Comparison of ENCODE assay signal across 14 cellular contexts in the genomic region with DNA sequence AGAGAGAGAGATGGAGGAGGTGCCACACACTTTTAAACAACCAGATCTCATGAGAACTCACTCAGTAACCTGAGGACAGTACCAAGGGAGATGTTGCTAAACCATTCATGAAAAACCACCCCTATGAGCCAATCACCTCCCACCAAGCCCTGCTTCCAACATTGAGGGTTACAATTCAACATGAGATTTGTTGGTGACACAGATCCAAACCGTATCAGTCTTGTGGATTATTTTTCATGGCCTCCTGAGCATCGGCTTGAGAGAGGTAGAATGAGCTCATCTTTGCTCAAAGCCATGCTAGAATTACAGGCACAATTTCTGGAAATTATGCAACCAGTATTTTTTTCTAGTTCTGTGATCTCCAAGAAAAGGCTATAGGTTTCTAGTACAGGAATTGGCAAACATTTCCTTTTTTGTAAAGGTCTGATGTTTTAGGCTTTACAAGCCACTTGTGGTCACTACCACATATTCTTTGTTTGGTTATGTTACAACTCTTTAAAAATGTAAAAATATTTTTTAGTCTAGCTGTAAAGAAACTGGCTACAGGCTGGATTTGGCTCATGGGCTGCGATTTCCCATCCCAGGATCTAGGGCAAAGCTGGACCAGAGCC.
"Had no signal": no experiment of that assay in that cellular context is flagged by ENCODE, and none has a peak within 500 bp of the region (broad histone marks: within the 10 kb centered on the region; RNA-seq: fewer than 3 reads in every experiment).

No MANE protein-coding gene starts in this region.

- H3K4me1 ChIP-seq: esophagus muscularis mucosa, gastroesophageal sphincter, left ventricle myocardium inferior had no signal

- H3K36me3 ChIP-seq: esophagus muscularis mucosa, gastroesophageal sphincter, left ventricle myocardium inferior, ovary had no signal

- H3K4me1 Mint-ChIP-seq: stimulated activated memory B cell treated with anti-CD40 and anti-IgM and Interleukin-4, amounts not matched to agents 10 μg/mL and 1 μg/mL and 100 μg/mL, for 72 hours had no signal

- H3K9me3 ChIP-seq: esophagus muscularis mucosa, gastroesophageal sphincter, left ventricle myocardium inferior, ovary had no signal

- H3K27me3 ChIP-seq: esophagus muscularis mucosa, gastroesophageal sphincter, ovary had no signal

- H3K36me3 Mint-ChIP-seq: activated naive CD4-positive, alpha-beta T cell treated with anti-CD3 and anti-CD28 coated beads, Interleukin-2, amount 50 U/mL, for 24 hours; stimulated activated memory B cell treated with anti-CD40 and anti-IgM and Interleukin-4, amounts not matched to agents 10 μg/mL and 1 μg/mL and 100 μg/mL, for 72 hours had no signal

- H3K4me3 Mint-ChIP-seq: activated naive CD4-positive, alpha-beta T cell treated with anti-CD3 and anti-CD28 coated beads, Interleukin-2, amount 50 U/mL, for 24 hours; stimulated activated memory B cell treated with anti-CD40 and anti-IgM and Interleukin-4, amounts not matched to agents 10 μg/mL and 1 μg/mL and 100 μg/mL, for 72 hours had no signal

- H3K27ac ChIP-seq: dorsolateral prefrontal cortex, esophagus muscularis mucosa, gastroesophageal sphincter, left ventricle myocardium inferior, ovary, skin epidermis had no signal

- H3K9me3 Mint-ChIP-seq: activated naive CD4-positive, alpha-beta T cell treated with anti-CD3 and anti-CD28 coated beads, Interleukin-2, amount 50 U/mL, for 24 hours; stimulated activated memory B cell treated with anti-CD40 and anti-IgM and Interleukin-4, amounts not matched to agents 10 μg/mL and 1 μg/mL and 100 μg/mL, for 72 hours had no signal

- H3K27ac Mint-ChIP-seq: activated naive CD4-positive, alpha-beta T cell treated with anti-CD3 and anti-CD28 coated beads, Interleukin-2, amount 50 U/mL, for 24 hours; stimulated activated memory B cell treated with anti-CD40 and anti-IgM and Interleukin-4, amounts not matched to agents 10 μg/mL and 1 μg/mL and 100 μg/mL, for 72 hours had no signal

- DNase-seq: activated CD4-positive, alpha-beta T cell treated with anti-CD3 and anti-CD28 coated beads for 1 hour; activated CD8-positive, alpha-beta memory T cell treated with anti-CD3 and anti-CD28 coated beads for 24 hours; dorsolateral prefrontal cortex; kidney; left ventricle myocardium inferior; mesenchymal stem cell; ovary; T-helper 9 cell; trophoblast cell had no signal

- H3K4me3 ChIP-seq: dorsolateral prefrontal cortex, esophagus muscularis mucosa, gastroesophageal sphincter, left ventricle myocardium inferior, ovary, skin epidermis had no signal

- ATAC-seq: gastroesophageal sphincter; stimulated activated memory B cell treated with anti-CD40 and anti-IgM and Interleukin-4, amounts not matched to agents 10 μg/mL and 1 μg/mL and 100 μg/mL, for 72 hours had no signal
